Comparison of ENCODE assay signal across 1 cellular context in the genomic region with DNA sequence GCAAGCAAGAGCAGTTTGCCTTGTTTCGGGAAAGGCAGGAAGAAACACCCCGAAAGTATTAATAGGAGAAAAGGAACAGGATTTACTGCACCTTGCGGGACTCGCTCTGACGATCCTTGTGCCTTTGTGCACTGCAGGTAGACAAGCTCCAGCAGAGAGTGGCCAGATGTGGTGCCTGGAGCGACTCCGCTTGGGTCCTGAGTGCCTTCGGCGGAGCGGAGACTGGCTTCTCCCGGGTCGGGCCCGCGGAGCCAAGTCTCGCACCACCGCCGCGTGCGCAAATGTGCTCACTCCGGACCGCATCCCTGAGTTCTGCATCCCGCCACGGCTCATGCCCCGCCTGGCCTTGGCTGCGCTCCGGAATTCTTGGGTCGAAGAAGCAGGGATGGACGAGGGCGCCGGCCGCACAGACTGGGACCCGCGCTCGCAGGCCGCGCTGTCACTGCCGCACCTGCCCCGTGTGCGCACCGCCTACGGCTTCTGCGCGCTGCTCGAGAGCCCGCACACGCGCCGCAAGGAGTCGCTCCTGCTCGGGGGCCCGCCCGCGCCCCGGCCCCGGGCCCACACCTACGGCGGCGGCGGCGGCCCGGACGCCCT.
A peak's percentile ranks its signal among the peaks of the same experiment; 100 is the strongest.
TF ChIP-seq lines count a peak whose summit lies in the region.

No MANE protein-coding gene starts in this region.

TF ChIP-seq in GM12878, 131 proteins besides CTCF, POLR2A, EP300 and RAD21 (continued from another document):
- TF ChIP-seq ZNF592 (IDR thresholded peaks at IDR 0.05) (no peak), TARDBP (IDR thresholded peaks at IDR 0.05; ENCODE audit: borderline replicate concordance) (no peak), CHD1 (IDR thresholded peaks at IDR 0.05; ENCODE audit: low read depth, low read length) (no peak), BHLHE40 (IDR thresholded peaks at IDR 0.05; ENCODE audit: borderline replicate concordance in 1 of 2, low read depth in 2 of 2, low read length in 1 of 2) (peak in 1 of 2 experiments; percentile 42; a peak in 2 of 4 replicates), SMC3 (IDR thresholded peaks at IDR 0.05; ENCODE audit: borderline replicate concordance, low read length) (no peak), NFYA (IDR thresholded peaks at IDR 0.05; ENCODE audit: borderline replicate concordance, low read depth, low read length) (no peak), EZH2 (IDR thresholded peaks at IDR 0.05; ENCODE audit: borderline replicate concordance, control insufficient read depth, low read depth, low read length) (0 out of 2 replicates have a peak, but pooled peaks have one; percentile 23), PML (IDR thresholded peaks at IDR 0.05; ENCODE audit: low read length) (no peak), HDAC6 (IDR thresholded peaks at IDR 0.05; ENCODE audit: unreplicated experiment) (peak; percentile 33), SMAD1 (IDR thresholded peaks at IDR 0.05; ENCODE audit: low read depth, partially characterized antibody) (no peak), TCF12 (IDR thresholded peaks at IDR 0.05; ENCODE audit: low read depth, low read length) (no peak), NRF1 (conservative IDR thresholded peaks at IDR 0.05; ENCODE audit: low read depth, low read length) (no peak), BACH1 (IDR thresholded peaks at IDR 0.05; ENCODE audit: borderline replicate concordance) (no peak)
- TF ChIP-seq, protein P1, sequence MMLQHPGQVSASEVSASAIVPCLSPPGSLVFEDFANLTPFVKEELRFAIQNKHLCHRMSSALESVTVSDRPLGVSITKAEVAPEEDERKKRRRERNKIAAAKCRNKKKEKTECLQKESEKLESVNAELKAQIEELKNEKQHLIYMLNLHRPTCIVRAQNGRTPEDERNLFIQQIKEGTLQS (IDR thresholded peaks at IDR 0.05; ENCODE audit: borderline replicate concordance, extremely low read depth, low read depth, low read length) = no peak
TF ChIP-seq in GM12878: peak in this region for 3.
